ENCODE assay signal across 9 cellular contexts in the genomic region with DNA sequence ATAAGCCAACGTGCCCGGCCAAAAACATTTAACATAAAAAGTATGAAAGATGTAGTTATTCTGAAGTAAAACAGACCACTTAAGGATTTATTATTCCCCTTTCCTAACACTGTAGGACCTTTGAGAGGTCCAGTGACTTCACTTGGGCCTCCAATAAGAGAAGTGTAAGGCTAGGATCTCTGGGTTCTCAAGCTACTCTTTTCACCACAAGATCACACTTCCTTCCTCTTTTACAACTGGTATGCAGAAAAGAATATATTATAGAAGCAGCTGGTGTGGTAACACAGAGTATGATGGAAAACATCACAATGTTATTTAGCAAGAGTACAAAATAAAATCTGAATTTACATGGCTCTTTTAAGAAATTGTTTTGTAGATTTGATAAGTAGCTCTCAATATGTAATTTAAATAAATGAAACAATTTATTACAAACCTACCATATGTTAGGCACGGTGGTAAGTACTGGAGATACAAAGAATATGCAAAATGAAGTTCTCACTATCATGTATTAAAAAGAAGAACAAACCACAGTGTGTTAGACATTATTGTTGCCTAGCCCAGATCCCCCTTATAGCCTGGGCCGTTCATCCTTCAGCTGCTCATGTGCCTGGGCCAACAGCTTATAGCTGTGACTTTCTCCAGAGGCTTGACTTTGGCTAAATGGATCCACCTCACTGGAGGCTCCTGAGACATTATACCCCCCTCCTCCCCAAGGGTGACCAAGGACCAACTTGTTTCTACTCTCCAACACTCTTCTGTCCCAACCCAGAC. TPM values are rescaled to one million over a fixed set of nuclear protein-coding genes. Genes with fewer than 3 reads are reported as not detected.
DNase-seq lines count a peak whose midpoint lies in the region; ATAC-seq and TF ChIP-seq lines count a peak whose summit lies in the region.
"Had no signal": no experiment of that assay in that cellular context is flagged by ENCODE, and none has a peak within 500 bp of the region (broad histone marks: within the 10 kb centered on the region; RNA-seq: fewer than 3 reads in every experiment).

No MANE protein-coding gene starts in this region.

- in situ Hi-C loops in KBM-7 (cut with MboI; ENCODE audit: low pct_unique_long_range_greater_than_20kb, low sequenced_read_pairs): no loop called here

- H3K4me2 ChIP-seq in neural progenitor cell: no peak overlapping the region

- peaks cover 5% of the 10 kb centered on the region for H3K9me3 ChIP-seq in neural progenitor cell (ENCODE audit: low read depth)

- H3K4me1 ChIP-seq in neural progenitor cell: no peaks in the 10 kb centered on the region

- no peak overlapping the region for H2AFZ ChIP-seq in neural progenitor cell (replicated peaks)

- H3K27ac ChIP-seq in neural progenitor cell: no peak overlapping the region
- H3K27ac ChIP-seq in substantia nigra (ENCODE audit: low read depth, low read length, poor library complexity, severe bottlenecking): no peak overlapping the region
- H3K27ac ChIP-seq: cardiac muscle cell had no signal

- intact Hi-C loops in left cardiac atrium (cut with DNase I): no loop called here

- H3K9ac ChIP-seq in neural progenitor cell: no peak overlapping the region

- CTCF ChIA-PET in GM10248 (lab: Yijun Ruan, JAX): interaction anchor here (1.0 to 10.0 kb wide), 10 partner anchors 10 to 77 kb away, joined by 3 to 95 read pairs (median 5); no protein-coding TSS in a partner anchor

- TF ChIP-seq CTCF in GM10248 (IDR thresholded peaks at IDR 0.05; ENCODE audit: control extremely low read depth, extremely low read depth, low read depth, missing control alignments) (no peak), neural progenitor cell (IDR thresholded peaks at IDR 0.05) (no peak)

- no peaks in the 10 kb centered on the region for H3F3A ChIP-seq in neural progenitor cell (ENCODE audit: low read depth)

- no peak overlapping the region for H3K4me3 ChIP-seq in neural progenitor cell
- H3K4me3 ChIP-seq: cardiac muscle cell had no signal

- H3K27ac Mint-ChIP-seq in neural progenitor cell: no peak overlapping the region

- H3K27me3 Mint-ChIP-seq in neural progenitor cell (ENCODE audit: insufficient read depth, low read depth): peaks cover 5% of the 10 kb centered on the region

- peaks cover 2% of the 10 kb centered on the region for H3K4me1 Mint-ChIP-seq in neural progenitor cell

- ATAC-seq in GM21619 (IDR thresholded peaks at IDR 0.05; ENCODE audit: unreplicated experiment) (peak; percentile 96), left cardiac atrium (peak; percentile 65 to 71)

- H3K4me3 Mint-ChIP-seq in neural progenitor cell: no peak overlapping the region

- H3K9me3 Mint-ChIP-seq in neural progenitor cell: peaks cover 12% of the 10 kb centered on the region

- H3K79me2 ChIP-seq in neural progenitor cell (ENCODE audit: low read depth): no peaks in the 10 kb centered on the region

- DNase-seq in GM10248 (ENCODE audit: extremely low spot score) (peak; percentile 61), KBM-7 (peak; percentile 88), left cardiac atrium (no peak), neural progenitor cell (ENCODE audit: low spot score) (no peak), HPDE6-E6E7 (ENCODE audit: extremely low spot score) (no peak), substantia nigra (lab: John Stamatoyannopoulos, UW) (no peak), NCI-H146 (lab: John Stamatoyannopoulos, UW) (no peak)

- no peaks in the 10 kb centered on the region for H4K20me1 ChIP-seq in neural progenitor cell (ENCODE audit: low read depth)

- POLR2A ChIA-PET in GM10248 (lab: Yijun Ruan, JAX): no interaction called here

- no peaks in the 10 kb centered on the region for H3K36me3 Mint-ChIP-seq in neural progenitor cell

- H3K27me3 ChIP-seq in neural progenitor cell: no peaks in the 10 kb centered on the region
- H3K27me3 ChIP-seq: cardiac muscle cell had no signal

- no peaks in the 10 kb centered on the region for H3K36me3 ChIP-seq in neural progenitor cell
- H3K36me3 ChIP-seq: cardiac muscle cell had no signal

RNA-seq across cellular contexts. Expression of a gene that starts 30.0 kb away (rescaled TPM):
- 10 to 100 TPM in 1 of 2 donors, 1 to 10 TPM in 1; 7.7 to 18.6 TPM for total RNA-seq in left cardiac atrium
- 214 and 366 TPM in 2 replicates for total RNA-seq in neural progenitor cell (ENCODE audit: low replicate concordance)

RNA-seq across cellular contexts. Expression of a gene that starts 51.2 kb away (rescaled TPM):
- 100 to 1,000 TPM; 255 to 307 TPM for total RNA-seq in left cardiac atrium
- 425 and 511 TPM in 2 replicates for total RNA-seq in neural progenitor cell (ENCODE audit: low replicate concordance)

Comparison
In these comparisons a context has a peak if more than half of its experiments do, and no peak if none do; other contexts are left out.
1. DNase-seq: peak in GM10248 (single experiment) and KBM-7 (single experiment); none in left cardiac atrium (single experiment), neural progenitor cell (single experiment), HPDE6-E6E7 (single experiment), substantia nigra (0 of 49) and NCI-H146 (single experiment).
2. RNA of a gene that starts 30.0 kb away (total RNA-seq): 214 to 366 TPM in neural progenitor cell; 7.7 to 18.6 TPM in left cardiac atrium; every median in the first group is over 10 times any median in the second.